Comparison of ENCODE assay signal across 1 cellular context in genomic region chr20:34825530-34826362, GRCh38.
A peak's percentile ranks its signal among the peaks of the same experiment; 100 is the strongest.
TF ChIP-seq lines count a peak whose summit lies in the region.

NCOA6 (minus strand) TSS chr20:34825651; CDS start chr20:34782355, 43,296 bp downstream.

TF ChIP-seq in HepG2, 621 proteins besides CTCF, POLR2A, EP300 and RAD21 (continued from another document and continues in another):
- TF ChIP-seq CREB3 (CRISPR knock-in tag; IDR thresholded peaks at IDR 0.05) (peak; percentile 42; the same call in 1 of the 2 replicates), GFI1 (CRISPR knock-in tag; IDR thresholded peaks at IDR 0.05; ENCODE audit: borderline replicate concordance) (no peak), MTERF4 (CRISPR knock-in tag; IDR thresholded peaks at IDR 0.05) (no peak), KLF12 (CRISPR knock-in tag; IDR thresholded peaks at IDR 0.05; ENCODE audit: borderline replicate concordance) (0 out of 2 replicates have a peak, but pooled peaks have one; percentile 53), ZFY (CRISPR knock-in tag; IDR thresholded peaks at IDR 0.05) (no peak; the same call in 1 of the 2 replicates), PATZ1 (CRISPR knock-in tag; IDR thresholded peaks at IDR 0.05) (peak; percentile 27; the same call in 1 of the 2 replicates), ZNF720 (CRISPR knock-in tag; IDR thresholded peaks at IDR 0.05) (no peak), MYC (CRISPR knock-in tag; IDR thresholded peaks at IDR 0.05; ENCODE audit: borderline replicate concordance) (peak; percentile 68; the same call in 1 of the 2 replicates), FOXA1 (IDR thresholded peaks at IDR 0.05) (no peak), FOXA1 (CRISPR knock-in tag; IDR thresholded peaks at IDR 0.05) (peak; percentile 31; the same call in 1 of the 2 replicates), XRCC5 (optimal IDR thresholded peaks at IDR 0.05; ENCODE audit: low read length) (peak; percentile 51), NFIB (CRISPR knock-in tag; IDR thresholded peaks at IDR 0.05; ENCODE audit: borderline replicate concordance) (no peak), ZSCAN25 (CRISPR knock-in tag; IDR thresholded peaks at IDR 0.05) (no peak; the same call in 1 of the 2 replicates), CCAR2 (optimal IDR thresholded peaks at IDR 0.05; ENCODE audit: low read depth, low read length) (peak; percentile 20), ZGPAT (CRISPR knock-in tag; IDR thresholded peaks at IDR 0.05) (peak; percentile 59), ZNF557 (CRISPR knock-in tag; IDR thresholded peaks at IDR 0.05) (peak; percentile 56; the same call in 1 of the 2 replicates), RBM22 (optimal IDR thresholded peaks at IDR 0.05; ENCODE audit: low read length) (no peak), NFAT5 (CRISPR knock-in tag; IDR thresholded peaks at IDR 0.05) (no peak), ETS1 (CRISPR knock-in tag; IDR thresholded peaks at IDR 0.05) (no peak), HOMEZ (CRISPR knock-in tag; IDR thresholded peaks at IDR 0.05; ENCODE audit: low read depth) (no peak), TIGD3 (CRISPR knock-in tag; IDR thresholded peaks at IDR 0.05; ENCODE audit: borderline replicate concordance) (no peak), ZBTB43 (CRISPR knock-in tag; conservative IDR thresholded peaks at IDR 0.05) (no peak; the same call in 1 of the 2 replicates), ZNF10 (CRISPR knock-in tag; IDR thresholded peaks at IDR 0.05; ENCODE audit: borderline replicate concordance, low read depth) (no peak), ZNF513 (CRISPR knock-in tag; conservative IDR thresholded peaks at IDR 0.05) (no peak), RAD51 (IDR thresholded peaks at IDR 0.05; ENCODE audit: borderline replicate concordance) (peak; percentile 86), HDAC1 (CRISPR knock-in tag; IDR thresholded peaks at IDR 0.05) (peak; percentile 62; the same call in 1 of the 2 replicates), ZNF234 (CRISPR knock-in tag; conservative IDR thresholded peaks at IDR 0.05) (peak; percentile 77; the same call in 1 of the 2 replicates), ZSCAN30 (CRISPR knock-in tag; IDR thresholded peaks at IDR 0.05) (no peak), RFX3 (CRISPR knock-in tag; IDR thresholded peaks at IDR 0.05) (0 out of 2 replicates have a peak, but pooled peaks have one; percentile 30), ARID5B (CRISPR knock-in tag; IDR thresholded peaks at IDR 0.05) (peak; percentile 57; the same call in 1 of the 2 replicates), DNMT3B (CRISPR knock-in tag; conservative IDR thresholded peaks at IDR 0.05) (peak; percentile 60; the same call in 1 of the 2 replicates), PITX1 (CRISPR knock-in tag; IDR thresholded peaks at IDR 0.05) (peak; percentile 73), CAMTA2 (CRISPR knock-in tag; IDR thresholded peaks at IDR 0.05; ENCODE audit: borderline replicate concordance) (peak; percentile 24; the same call in 1 of the 2 replicates), ZNF569 (CRISPR knock-in tag; IDR thresholded peaks at IDR 0.05; ENCODE audit: borderline replicate concordance) (no peak)
